21 cellular contexts compared by ENCODE assay signal in genomic region chr7:51665045-51665785, GRCh38.
"Had no signal": no experiment of that assay in that cellular context is flagged by ENCODE, and none has a peak within 500 bp of the region (broad histone marks: within the 10 kb centered on the region; RNA-seq: fewer than 3 reads in every experiment).

No MANE protein-coding gene starts in this region.

- H3K4me3 Mint-ChIP-seq: activated B cell treated with CpG ODN at 0.5 μM for 24 hours; activated CD4-positive, alpha-beta memory T cell treated with anti-CD3 and anti-CD28 coated beads for 36 hours; activated CD8-positive, alpha-beta memory T cell treated with anti-CD3 and anti-CD28 coated beads, Interleukin-2, amount 10 ng/mL, durations not matched to agents 7 days and 5 days; activated naive CD8-positive, alpha-beta T cell; effector memory CD8-positive, alpha-beta T cell; stimulated activated memory B cell treated with anti-CD40 and anti-IgM and Interleukin-4, amounts not matched to agents 10 μg/mL and 1 μg/mL and 100 μg/mL, for 72 hours had no signal

- H3K4me3 ChIP-seq: cardiac muscle cell, lung, ovary, right lobe of liver, smooth muscle cell, thoracic aorta, upper lobe of left lung had no signal

- DNase-seq: activated B cell treated with CpG ODN at 0.5 μM for 24 hours; activated CD4-positive, alpha-beta memory T cell treated with anti-CD3 and anti-CD28 coated beads for 36 hours; activated CD4-positive, alpha-beta T cell treated with anti-CD3 and anti-CD28 coated beads for 4 hours; activated CD8-positive, alpha-beta memory T cell treated with anti-CD3 and anti-CD28 coated beads, Interleukin-2, amount 10 ng/mL, durations not matched to agents 7 days and 5 days; effector memory CD8-positive, alpha-beta T cell; foreskin keratinocyte; glutamatergic neuron; ovary; right lobe of liver; stimulated activated CD4-positive, alpha-beta T cell treated with anti-CD3 and anti-CD28 coated beads, Interleukin-4, amount 100 ng/mL, for 24 hours; SW 1271; T-helper 2 cell; upper lobe of left lung had no signal

- H3K27me3 Mint-ChIP-seq: activated B cell treated with CpG ODN at 0.5 μM for 24 hours; activated CD4-positive, alpha-beta memory T cell treated with anti-CD3 and anti-CD28 coated beads for 36 hours; activated CD8-positive, alpha-beta memory T cell treated with anti-CD3 and anti-CD28 coated beads, Interleukin-2, amount 10 ng/mL, durations not matched to agents 7 days and 5 days; effector memory CD8-positive, alpha-beta T cell; stimulated activated memory B cell treated with anti-CD40 and anti-IgM and Interleukin-4, amounts not matched to agents 10 μg/mL and 1 μg/mL and 100 μg/mL, for 72 hours had no signal

- H3K36me3 Mint-ChIP-seq: activated CD4-positive, alpha-beta memory T cell treated with anti-CD3 and anti-CD28 coated beads for 36 hours; activated CD8-positive, alpha-beta memory T cell treated with anti-CD3 and anti-CD28 coated beads, Interleukin-2, amount 10 ng/mL, durations not matched to agents 7 days and 5 days; activated naive CD8-positive, alpha-beta T cell; stimulated activated memory B cell treated with anti-CD40 and anti-IgM and Interleukin-4, amounts not matched to agents 10 μg/mL and 1 μg/mL and 100 μg/mL, for 72 hours had no signal

- H3K4me1 ChIP-seq: foreskin keratinocyte, right lobe of liver, upper lobe of left lung had no signal

- H3K9me3 Mint-ChIP-seq: stimulated activated memory B cell treated with anti-CD40 and anti-IgM and Interleukin-4, amounts not matched to agents 10 μg/mL and 1 μg/mL and 100 μg/mL, for 72 hours had no signal

- H3K4me1 Mint-ChIP-seq: activated B cell treated with CpG ODN at 0.5 μM for 24 hours; activated CD8-positive, alpha-beta memory T cell treated with anti-CD3 and anti-CD28 coated beads, Interleukin-2, amount 10 ng/mL, durations not matched to agents 7 days and 5 days; stimulated activated memory B cell treated with anti-CD40 and anti-IgM and Interleukin-4, amounts not matched to agents 10 μg/mL and 1 μg/mL and 100 μg/mL, for 72 hours had no signal

- H3K27ac ChIP-seq: cardiac muscle cell, epithelial cell of prostate, foreskin keratinocyte, ovary, right lobe of liver, thoracic aorta, upper lobe of left lung had no signal

- H3K27ac Mint-ChIP-seq: activated B cell treated with CpG ODN at 0.5 μM for 24 hours; activated CD4-positive, alpha-beta memory T cell treated with anti-CD3 and anti-CD28 coated beads for 36 hours; activated CD8-positive, alpha-beta memory T cell treated with anti-CD3 and anti-CD28 coated beads, Interleukin-2, amount 10 ng/mL, durations not matched to agents 7 days and 5 days; activated naive CD8-positive, alpha-beta T cell; effector memory CD8-positive, alpha-beta T cell; stimulated activated memory B cell treated with anti-CD40 and anti-IgM and Interleukin-4, amounts not matched to agents 10 μg/mL and 1 μg/mL and 100 μg/mL, for 72 hours had no signal

- H3K9me3 ChIP-seq: ovary, right lobe of liver, thoracic aorta, upper lobe of left lung had no signal

- H3K27me3 ChIP-seq: cardiac muscle cell, foreskin keratinocyte, ovary, right lobe of liver, upper lobe of left lung had no signal

- H3K36me3 ChIP-seq: cardiac muscle cell, ovary, right lobe of liver, thoracic aorta, upper lobe of left lung had no signal

- ATAC-seq: activated CD8-positive, alpha-beta memory T cell treated with anti-CD3 and anti-CD28 coated beads, Interleukin-2, amount 10 ng/mL, durations not matched to agents 7 days and 5 days; effector memory CD8-positive, alpha-beta T cell; foreskin keratinocyte; left lobe of liver; right lobe of liver; stimulated activated memory B cell treated with anti-CD40 and anti-IgM and Interleukin-4, amounts not matched to agents 10 μg/mL and 1 μg/mL and 100 μg/mL, for 72 hours had no signal
